In genomic region chr11:72599325-72600117, GRCh38 we compare ENCODE assay signal across 13 cellular contexts.
DNase-seq lines count a peak whose midpoint lies in the region; ATAC-seq and TF ChIP-seq lines count a peak whose summit lies in the region.
"Had no signal": no experiment of that assay in that cellular context is flagged by ENCODE, and none has a peak within 500 bp of the region (broad histone marks: within the 10 kb centered on the region; RNA-seq: fewer than 3 reads in every experiment).

No MANE protein-coding gene starts in this region.

- H3K27me3 ChIP-seq in WERI-Rb-1 (ENCODE audit: insufficient read depth, low read depth, severe bottlenecking): no peaks in the 10 kb centered on the region
- peaks cover 9% of the 10 kb centered on the region for H3K27me3 ChIP-seq in suprapubic skin
- H3K27me3 ChIP-seq: BE2C had no signal

- no peak overlapping the region for H3K4me3 ChIP-seq in GM12864 (ENCODE audit: low read depth, low read length)
- H3K4me3 ChIP-seq in WERI-Rb-1 (ENCODE audit: low read depth, low read length): no peak overlapping the region
- no peak overlapping the region for H3K4me3 ChIP-seq in suprapubic skin
- H3K4me3 ChIP-seq: skin epidermis had no signal

- TF ChIP-seq EP300 in suprapubic skin (IDR thresholded peaks at IDR 0.05): no peak

- TF ChIP-seq POLR2A in suprapubic skin (IDR thresholded peaks at IDR 0.05): no peak

- 73% methylated on average over 11 of the region's 11 CpGs for WGBS in suprapubic skin

- no peak overlapping the region for H3K27ac ChIP-seq in WERI-Rb-1
- H3K27ac ChIP-seq in suprapubic skin: no peak overlapping the region
- H3K27ac ChIP-seq: skin epidermis had no signal

- H3K9me3 ChIP-seq in WERI-Rb-1 (ENCODE audit: severe bottlenecking): no peaks in the 10 kb centered on the region
- H3K9me3 ChIP-seq in suprapubic skin: no peaks in the 10 kb centered on the region
- H3K9me3 ChIP-seq: BE2C had no signal

- no peak for ATAC-seq in GM21367 (IDR thresholded peaks at IDR 0.05; ENCODE audit: unreplicated experiment)

- DNase-seq in AG20443 (ENCODE audit: low spot score) (peak; percentile 43), GM12864 (ENCODE audit: low read depth) (no peak), WERI-Rb-1 (no peak), kidney tubule cell (ENCODE audit: low spot score) (peak; percentile 9), NCI-H345 (lab: John Stamatoyannopoulos, UW) (no peak), suprapubic skin (ENCODE audit: low spot score in 2 of 2) (no peak), SIG-M5 treated with dmso at 0.1 percent for 504 hours (lab: John Stamatoyannopoulos, UW; ENCODE audit: unreplicated experiment) (no peak)
- DNase-seq: activated gamma-delta T cell treated with Interleukin-2 at 50 U/mL for 16 hours, DMS79 treated with DMSO at 0.1 percent for 48 hours, MM.1S had no signal

- peaks cover 3% of the 10 kb centered on the region for H3K4me1 ChIP-seq in suprapubic skin

- TF ChIP-seq CTCF in GM12864 (IDR thresholded peaks at IDR 0.05; ENCODE audit: low read depth, low read length, missing control alignments) (peak; percentile 7), WERI-Rb-1 (IDR thresholded peaks at IDR 0.05; ENCODE audit: low read depth, low read length) (peak; percentile 32; the same call in 1 of the 2 replicates), suprapubic skin (IDR thresholded peaks at IDR 0.05) (no peak)

- H3K36me3 ChIP-seq in WERI-Rb-1: no peaks in the 10 kb centered on the region
- no peaks in the 10 kb centered on the region for H3K36me3 ChIP-seq in suprapubic skin

Comparison
In these comparisons a context has a peak if more than half of its experiments do, and no peak if none do; other contexts are left out.
1. DNase-seq: peak in AG20443 (single experiment) and kidney tubule cell (single experiment); none in GM12864 (single experiment), WERI-Rb-1 (single experiment), NCI-H345 (single experiment), suprapubic skin (0 of 2) and SIG-M5 treated with dmso at 0.1 percent for 504 hours (single experiment).
2. CTCF ChIP-seq: peak in GM12864 (single experiment) and WERI-Rb-1 (single experiment); none in suprapubic skin (0 of 2).